ENCODE assay signal across 1 cellular context in the genomic region with DNA sequence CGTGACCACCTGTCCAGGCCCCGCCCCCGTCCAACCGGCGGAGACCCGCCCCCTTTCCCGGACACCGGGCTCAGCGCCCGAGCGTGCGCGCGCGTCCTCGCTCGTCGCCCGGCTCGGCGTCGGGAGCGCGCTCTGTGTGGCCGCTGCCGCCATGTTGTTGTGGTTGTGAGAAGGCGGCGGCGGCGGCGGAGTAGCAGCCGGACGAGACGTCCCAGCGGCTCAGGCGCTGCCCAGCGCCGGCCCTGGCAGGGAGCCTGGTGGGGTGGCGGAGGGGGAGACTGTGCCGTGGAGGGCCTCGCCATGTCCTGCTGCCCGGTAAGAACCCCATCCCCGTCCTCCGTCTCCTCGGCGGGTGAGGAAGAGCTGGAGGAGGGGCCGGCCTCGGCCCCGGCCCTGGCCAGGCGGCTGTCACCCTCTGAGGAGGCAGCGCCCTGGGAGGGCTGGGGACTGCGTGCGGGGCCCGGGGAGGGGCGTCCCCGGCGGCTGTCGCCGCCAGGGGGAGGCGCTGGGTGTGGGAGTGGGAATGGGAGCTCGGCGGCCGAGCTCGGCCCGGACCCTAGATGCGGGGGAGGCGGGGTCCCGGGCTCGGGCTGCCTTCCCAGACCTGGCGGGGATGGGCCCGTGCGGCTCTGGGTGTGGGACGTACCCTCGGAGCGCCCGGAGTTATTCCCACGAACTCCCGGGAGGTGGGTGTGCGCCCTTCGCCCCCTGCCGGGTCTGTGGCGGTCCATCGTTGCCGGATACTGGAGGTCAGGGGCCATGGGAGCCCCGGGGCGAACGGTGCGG.
TF ChIP-seq lines count a peak whose summit lies in the region.

TSS of gene MTMR3 (plus strand) at position 130 of the 786 bp plus-strand sequence. CDS start 87,886 bp downstream, outside the sequence.

TF ChIP-seq in HepG2, 621 proteins besides CTCF, POLR2A, EP300 and RAD21 (continued from another document and continues in another):
- TF ChIP-seq, protein P1, sequence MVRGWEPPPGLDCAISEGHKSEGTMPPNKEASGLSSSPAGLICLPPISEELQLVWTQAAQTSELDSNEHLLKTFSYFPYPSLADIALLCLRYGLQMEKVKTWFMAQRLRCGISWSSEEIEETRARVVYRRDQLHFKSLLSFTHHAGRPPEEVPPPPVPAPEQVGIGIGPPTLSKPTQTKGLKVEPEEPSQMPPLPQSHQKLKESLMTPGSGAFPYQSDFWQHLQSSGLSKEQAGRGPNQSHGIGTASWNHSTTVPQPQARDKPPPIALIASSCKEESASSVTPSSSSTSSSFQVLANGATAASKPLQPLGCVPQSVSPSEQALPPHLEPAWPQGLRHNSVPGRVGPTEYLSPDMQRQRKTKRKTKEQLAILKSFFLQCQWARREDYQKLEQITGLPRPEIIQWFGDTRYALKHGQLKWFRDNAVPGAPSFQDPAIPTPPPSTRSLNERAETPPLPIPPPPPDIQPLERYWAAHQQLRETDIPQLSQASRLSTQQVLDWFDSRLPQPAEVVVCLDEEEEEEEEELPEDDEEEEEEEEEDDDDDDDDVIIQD (CRISPR knock-in tag; IDR thresholded peaks at IDR 0.05; ENCODE audit: low read depth), result no peak
- TF ChIP-seq ELF3 (CRISPR knock-in tag; IDR thresholded peaks at IDR 0.05) (0 out of 2 replicates have a peak, but pooled peaks have one; percentile 14), ZNF672 (CRISPR knock-in tag; IDR thresholded peaks at IDR 0.05) (0 out of 2 replicates have a peak, but pooled peaks have one; percentile 48), RXRA (CRISPR knock-in tag; IDR thresholded peaks at IDR 0.05) (no peak), ZNF17 (CRISPR knock-in tag; IDR thresholded peaks at IDR 0.05) (no peak), NCOA2 (CRISPR knock-in tag; IDR thresholded peaks at IDR 0.05) (no peak), REL (CRISPR knock-in tag; conservative IDR thresholded peaks at IDR 0.05) (0 out of 2 replicates have a peak, but pooled peaks have one; percentile 45), CBFB (CRISPR knock-in tag; IDR thresholded peaks at IDR 0.05) (0 out of 2 replicates have a peak, but pooled peaks have one; percentile 25), ZNF546 (CRISPR knock-in tag; conservative IDR thresholded peaks at IDR 0.05) (0 out of 2 replicates have a peak, but pooled peaks have one; percentile 59), NFYC (CRISPR knock-in tag; IDR thresholded peaks at IDR 0.05) (no peak), ZNF3 (CRISPR knock-in tag; IDR thresholded peaks at IDR 0.05) (no peak), NPAS2 (CRISPR knock-in tag; IDR thresholded peaks at IDR 0.05; ENCODE audit: borderline replicate concordance) (no peak), FOSL1 (CRISPR knock-in tag; IDR thresholded peaks at IDR 0.05; ENCODE audit: borderline replicate concordance) (no peak), CREB1 (IDR thresholded peaks at IDR 0.05) (no peak), CREB1 (CRISPR knock-in tag; IDR thresholded peaks at IDR 0.05) (no peak), RORA (CRISPR knock-in tag; IDR thresholded peaks at IDR 0.05) (no peak), SRSF1 (optimal IDR thresholded peaks at IDR 0.05; ENCODE audit: low read depth, low read length) (peak; percentile 57), RARA (CRISPR knock-in tag; IDR thresholded peaks at IDR 0.05) (no peak), ZNF558 (CRISPR knock-in tag; IDR thresholded peaks at IDR 0.05; ENCODE audit: borderline replicate concordance) (peak; percentile 68; the same call in 1 of the 2 replicates), ZNF615 (CRISPR knock-in tag; IDR thresholded peaks at IDR 0.05; ENCODE audit: borderline replicate concordance) (no peak), ZNF121 (CRISPR knock-in tag; IDR thresholded peaks at IDR 0.05) (no peak), ISL2 (CRISPR knock-in tag; IDR thresholded peaks at IDR 0.05) (peak; percentile 20; the same call in 1 of the 2 replicates), MIXL1 (CRISPR knock-in tag; IDR thresholded peaks at IDR 0.05) (no peak), ZNF20 (CRISPR knock-in tag; IDR thresholded peaks at IDR 0.05) (no peak), FOXO4 (CRISPR knock-in tag; conservative IDR thresholded peaks at IDR 0.05) (no peak), NR1H2 (CRISPR knock-in tag; IDR thresholded peaks at IDR 0.05; ENCODE audit: borderline replicate concordance, low read depth) (no peak), ZNF432 (CRISPR knock-in tag; IDR thresholded peaks at IDR 0.05; ENCODE audit: borderline replicate concordance) (no peak), CEBPZ (IDR thresholded peaks at IDR 0.05; ENCODE audit: low read length) (no peak), ZNF564 (CRISPR knock-in tag; IDR thresholded peaks at IDR 0.05) (peak; percentile 83; the same call in 1 of the 2 replicates), TBL1XR1 (IDR thresholded peaks at IDR 0.05; ENCODE audit: borderline replicate concordance, low read length, partially characterized antibody) (no peak), ZSCAN29 (CRISPR knock-in tag; conservative IDR thresholded peaks at IDR 0.05) (no peak), SP140L (CRISPR knock-in tag; IDR thresholded peaks at IDR 0.05; ENCODE audit: borderline replicate concordance) (no peak), USF2 (IDR thresholded peaks at IDR 0.05; ENCODE audit: low read depth, low read length) (no peak), USF2 (CRISPR knock-in tag; IDR thresholded peaks at IDR 0.05; ENCODE audit: borderline replicate concordance) (no peak), ZNF567 (CRISPR knock-in tag; IDR thresholded peaks at IDR 0.05; ENCODE audit: borderline replicate concordance) (no peak), MBD4 (IDR thresholded peaks at IDR 0.05; ENCODE audit: borderline replicate concordance, low read length) (no peak), SRSF4 (IDR thresholded peaks at IDR 0.05; ENCODE audit: low read depth, low read length, poor library complexity, severe bottlenecking) (no peak), ZNF143 (CRISPR knock-in tag; IDR thresholded peaks at IDR 0.05) (no peak), AHR (CRISPR knock-in tag; IDR thresholded peaks at IDR 0.05) (no peak), HOXA7 (CRISPR knock-in tag; IDR thresholded peaks at IDR 0.05) (no peak), TCF7L2 (IDR thresholded peaks at IDR 0.05; ENCODE audit: low read depth, low read length) (no peak)
- TF ChIP-seq, protein P2, sequence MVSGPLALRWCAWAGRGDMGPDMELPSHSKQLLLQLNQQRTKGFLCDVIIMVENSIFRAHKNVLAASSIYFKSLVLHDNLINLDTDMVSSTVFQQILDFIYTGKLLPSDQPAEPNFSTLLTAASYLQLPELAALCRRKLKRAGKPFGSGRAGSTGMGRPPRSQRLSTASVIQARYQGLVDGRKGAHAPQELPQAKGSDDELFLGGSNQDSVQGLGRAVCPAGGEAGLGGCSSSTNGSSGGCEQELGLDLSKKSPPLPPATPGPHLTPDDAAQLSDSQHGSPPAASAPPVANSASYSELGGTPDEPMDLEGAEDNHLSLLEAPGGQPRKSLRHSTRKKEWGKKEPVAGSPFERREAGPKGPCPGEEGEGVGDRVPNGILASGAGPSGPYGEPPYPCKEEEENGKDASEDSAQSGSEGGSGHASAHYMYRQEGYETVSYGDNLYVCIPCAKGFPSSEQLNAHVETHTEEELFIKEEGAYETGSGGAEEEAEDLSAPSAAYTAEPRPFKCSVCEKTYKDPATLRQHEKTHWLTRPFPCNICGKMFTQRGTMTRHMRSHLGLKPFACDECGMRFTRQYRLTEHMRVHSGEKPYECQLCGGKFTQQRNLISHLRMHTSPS (CRISPR knock-in tag; IDR thresholded peaks at IDR 0.05; ENCODE audit: low read depth), result no peak
- TF ChIP-seq, protein P3, sequence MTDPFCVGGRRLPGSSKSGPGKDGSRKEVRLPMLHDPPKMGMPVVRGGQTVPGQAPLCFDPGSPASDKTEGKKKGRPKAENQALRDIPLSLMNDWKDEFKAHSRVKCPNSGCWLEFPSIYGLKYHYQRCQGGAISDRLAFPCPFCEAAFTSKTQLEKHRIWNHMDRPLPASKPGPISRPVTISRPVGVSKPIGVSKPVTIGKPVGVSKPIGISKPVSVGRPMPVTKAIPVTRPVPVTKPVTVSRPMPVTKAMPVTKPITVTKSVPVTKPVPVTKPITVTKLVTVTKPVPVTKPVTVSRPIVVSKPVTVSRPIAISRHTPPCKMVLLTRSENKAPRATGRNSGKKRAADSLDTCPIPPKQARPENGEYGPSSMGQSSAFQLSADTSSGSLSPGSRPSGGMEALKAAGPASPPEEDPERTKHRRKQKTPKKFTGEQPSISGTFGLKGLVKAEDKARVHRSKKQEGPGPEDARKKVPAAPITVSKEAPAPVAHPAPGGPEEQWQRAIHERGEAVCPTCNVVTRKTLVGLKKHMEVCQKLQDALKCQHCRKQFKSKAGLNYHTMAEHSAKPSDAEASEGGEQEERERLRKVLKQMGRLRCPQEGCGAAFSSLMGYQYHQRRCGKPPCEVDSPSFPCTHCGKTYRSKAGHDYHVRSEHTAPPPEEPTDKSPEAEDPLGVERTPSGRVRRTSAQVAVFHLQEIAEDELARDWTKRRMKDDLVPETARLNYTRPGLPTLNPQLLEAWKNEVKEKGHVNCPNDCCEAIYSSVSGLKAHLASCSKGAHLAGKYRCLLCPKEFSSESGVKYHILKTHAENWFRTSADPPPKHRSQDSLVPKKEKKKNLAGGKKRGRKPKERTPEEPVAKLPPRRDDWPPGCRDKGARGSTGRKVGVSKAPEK (CRISPR knock-in tag; IDR thresholded peaks at IDR 0.05; ENCODE audit: borderline replicate concordance), result no peak
- TF ChIP-seq, protein P4, sequence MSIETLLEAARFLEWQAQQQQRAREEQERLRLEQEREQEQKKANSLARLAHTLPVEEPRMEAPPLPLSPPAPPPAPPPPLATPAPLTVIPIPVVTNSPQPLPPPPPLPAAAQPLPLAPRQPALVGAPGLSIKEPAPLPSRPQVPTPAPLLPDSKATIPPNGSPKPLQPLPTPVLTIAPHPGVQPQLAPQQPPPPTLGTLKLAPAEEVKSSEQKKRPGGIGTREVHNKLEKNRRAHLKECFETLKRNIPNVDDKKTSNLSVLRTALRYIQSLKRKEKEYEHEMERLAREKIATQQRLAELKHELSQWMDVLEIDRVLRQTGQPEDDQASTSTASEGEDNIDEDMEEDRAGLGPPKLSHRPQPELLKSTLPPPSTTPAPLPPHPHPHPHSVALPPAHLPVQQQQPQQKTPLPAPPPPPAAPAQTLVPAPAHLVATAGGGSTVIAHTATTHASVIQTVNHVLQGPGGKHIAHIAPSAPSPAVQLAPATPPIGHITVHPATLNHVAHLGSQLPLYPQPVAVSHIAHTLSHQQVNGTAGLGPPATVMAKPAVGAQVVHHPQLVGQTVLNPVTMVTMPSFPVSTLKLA (IDR thresholded peaks at IDR 0.05), result no peak
- TF ChIP-seq, protein P5, sequence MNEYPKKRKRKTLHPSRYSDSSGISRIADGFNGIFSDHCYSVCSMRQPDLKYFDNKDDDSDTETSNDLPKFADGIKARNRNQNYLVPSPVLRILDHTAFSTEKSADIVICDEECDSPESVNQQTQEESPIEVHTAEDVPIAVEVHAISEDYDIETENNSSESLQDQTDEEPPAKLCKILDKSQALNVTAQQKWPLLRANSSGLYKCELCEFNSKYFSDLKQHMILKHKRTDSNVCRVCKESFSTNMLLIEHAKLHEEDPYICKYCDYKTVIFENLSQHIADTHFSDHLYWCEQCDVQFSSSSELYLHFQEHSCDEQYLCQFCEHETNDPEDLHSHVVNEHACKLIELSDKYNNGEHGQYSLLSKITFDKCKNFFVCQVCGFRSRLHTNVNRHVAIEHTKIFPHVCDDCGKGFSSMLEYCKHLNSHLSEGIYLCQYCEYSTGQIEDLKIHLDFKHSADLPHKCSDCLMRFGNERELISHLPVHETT (CRISPR knock-in tag; conservative IDR thresholded peaks at IDR 0.05), result no peak; the same call in 1 of the 2 replicates
